Comparison of ENCODE assay signal across 9 cellular contexts in genomic region chr13:33787051-33787591, GRCh38. TPM values are rescaled to one million over a fixed set of nuclear protein-coding genes. Genes with fewer than 3 reads are reported as not detected.
DNase-seq lines count a peak whose midpoint lies in the region; ATAC-seq and FAIRE-seq lines count a peak whose summit lies in the region.
"Had no signal": no experiment of that assay in that cellular context is flagged by ENCODE, and none has a peak within 500 bp of the region (broad histone marks: within the 10 kb centered on the region; RNA-seq: fewer than 3 reads in every experiment).

No MANE protein-coding gene starts in this region.

- H3K27me3 ChIP-seq in MG63 (no peaks in the 10 kb centered on the region), skeletal muscle tissue (ENCODE audit: control insufficient read depth in 3 of 3, insufficient read depth in 3 of 3, low read length in 3 of 3) (no peaks in the 10 kb centered on the region)

- H3K9me3 ChIP-seq in MG63 (no peaks in the 10 kb centered on the region; the same call in 1 of the 2 replicates), skeletal muscle tissue (ENCODE audit: control insufficient read depth in 3 of 3, low read length in 3 of 3) (no peaks in the 10 kb centered on the region)

- no peak overlapping the region for H3K9ac ChIP-seq in skeletal muscle tissue (ENCODE audit: low read depth in 1 of 3, low read length in 3 of 3)

- no peak overlapping the region for H3K27ac ChIP-seq in skeletal muscle tissue (ENCODE audit: low read depth, low read length)

- peak overlapping the region; percentile 50 for H3K4me3 ChIP-seq in MG63
- peak overlapping the region in 2 of 3 donors; percentile 51 to 64 for H3K4me3 ChIP-seq in skeletal muscle tissue (ENCODE audit: low read length in 3 of 3)

- no peaks in the 10 kb centered on the region for H3K36me3 ChIP-seq in MG63
- no peaks in the 10 kb centered on the region for H3K36me3 ChIP-seq in skeletal muscle tissue (ENCODE audit: control insufficient read depth in 3 of 3, insufficient read depth in 3 of 3, low read length in 3 of 3)

- H3K4me1 ChIP-seq in skeletal muscle tissue (ENCODE audit: control insufficient read depth in 3 of 3, insufficient read depth in 3 of 3, low read length in 3 of 3): no peaks in the 10 kb centered on the region

- peak; percentile 17 for DNase-seq in AG20443 (ENCODE audit: low spot score)
- peak; percentile 1 for DNase-seq in GM19239 (ENCODE audit: insufficient read length, low spot score)
- DNase-seq in MG63: peak; percentile 50
- peak; percentile 26 for DNase-seq in central memory CD4-positive, alpha-beta T cell
- DNase-seq in SHP77 treated with DMSO at 0.1 percent for 48 hours (lab: John Stamatoyannopoulos, UW): no peak
- DNase-seq in effector CD4-positive, alpha-beta T cell: no peak

- no peak for ATAC-seq in HG03469 (IDR thresholded peaks at IDR 0.05; ENCODE audit: unreplicated experiment)

- FAIRE-seq in GM19239 (lab: Jason Lieb, UNC): peak; percentile 81
- FAIRE-seq: colon had no signal

RNA-seq across cellular contexts. Expression of gene RFC3, which starts 30.8 kb away (rescaled TPM):
- total RNA-seq in MG63 (2014; rRNA removed; shearing (Covaris generic); ENCODE audit: low replicate concordance): 42.0 and 46.5 TPM in 2 replicates
- total RNA-seq in skeletal muscle tissue: 14.1 TPM

Comparison
In these comparisons a context has a peak if more than half of its experiments do, and no peak if none do; other contexts are left out.
1. DNase-seq: peak in AG20443 (single experiment), GM19239 (single experiment), MG63 (single experiment) and central memory CD4-positive, alpha-beta T cell (single experiment); none in SHP77 treated with DMSO at 0.1 percent for 48 hours (single experiment) and effector CD4-positive, alpha-beta T cell (single experiment).